Comparison of ENCODE assay signal across 1 cellular context in the genomic region with DNA sequence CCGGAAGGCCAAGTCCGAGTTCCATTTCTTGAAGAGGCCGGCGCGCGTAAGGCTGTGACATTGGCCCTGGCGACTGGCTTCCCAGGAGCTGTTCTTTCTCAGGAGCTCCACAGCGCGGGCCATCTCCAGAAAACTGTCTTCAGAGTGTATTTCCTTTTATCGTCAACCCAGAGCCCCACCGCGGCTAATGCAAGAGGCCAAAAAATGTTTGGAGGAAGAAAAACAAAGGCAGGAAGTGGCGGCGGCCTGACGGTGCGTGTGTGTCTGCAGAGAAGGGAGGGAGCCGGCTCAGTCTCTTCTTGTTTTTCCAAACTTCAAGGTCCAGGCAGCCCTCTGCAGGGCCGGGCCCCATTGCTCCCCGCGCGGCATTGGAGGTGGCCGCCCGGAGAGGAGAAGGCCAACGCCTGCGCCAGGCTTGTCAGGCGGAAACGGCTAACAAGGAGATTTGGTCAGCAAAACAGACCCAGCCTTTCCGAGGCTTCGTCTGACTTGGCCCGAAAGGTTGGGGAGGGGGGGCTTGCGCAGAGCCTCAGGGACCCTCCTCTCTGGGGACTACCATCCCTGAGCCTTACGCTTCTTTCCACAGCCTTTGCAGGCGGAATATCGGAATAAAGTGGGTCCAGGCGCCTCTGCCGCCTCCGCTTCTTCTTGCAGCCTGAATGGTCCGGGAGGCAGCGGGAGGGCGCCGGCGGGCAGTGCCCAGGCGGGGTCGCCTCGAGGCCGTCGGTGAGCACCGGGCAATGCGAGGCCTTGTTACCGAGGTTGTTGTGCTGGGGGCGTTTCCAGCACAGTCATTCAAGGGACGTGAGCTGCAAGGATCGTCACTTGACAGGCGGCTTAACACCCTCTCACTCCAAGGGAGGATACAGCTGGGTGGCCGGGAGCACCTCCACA.
A peak's percentile ranks its signal among the peaks of the same experiment; 100 is the strongest.
TF ChIP-seq lines count a peak whose summit lies in the region.

No MANE protein-coding gene starts in this region.

TF ChIP-seq in H1, 55 proteins besides CTCF, POLR2A, EP300 and RAD21 (continued from another document):
- TF ChIP-seq, protein P1, sequence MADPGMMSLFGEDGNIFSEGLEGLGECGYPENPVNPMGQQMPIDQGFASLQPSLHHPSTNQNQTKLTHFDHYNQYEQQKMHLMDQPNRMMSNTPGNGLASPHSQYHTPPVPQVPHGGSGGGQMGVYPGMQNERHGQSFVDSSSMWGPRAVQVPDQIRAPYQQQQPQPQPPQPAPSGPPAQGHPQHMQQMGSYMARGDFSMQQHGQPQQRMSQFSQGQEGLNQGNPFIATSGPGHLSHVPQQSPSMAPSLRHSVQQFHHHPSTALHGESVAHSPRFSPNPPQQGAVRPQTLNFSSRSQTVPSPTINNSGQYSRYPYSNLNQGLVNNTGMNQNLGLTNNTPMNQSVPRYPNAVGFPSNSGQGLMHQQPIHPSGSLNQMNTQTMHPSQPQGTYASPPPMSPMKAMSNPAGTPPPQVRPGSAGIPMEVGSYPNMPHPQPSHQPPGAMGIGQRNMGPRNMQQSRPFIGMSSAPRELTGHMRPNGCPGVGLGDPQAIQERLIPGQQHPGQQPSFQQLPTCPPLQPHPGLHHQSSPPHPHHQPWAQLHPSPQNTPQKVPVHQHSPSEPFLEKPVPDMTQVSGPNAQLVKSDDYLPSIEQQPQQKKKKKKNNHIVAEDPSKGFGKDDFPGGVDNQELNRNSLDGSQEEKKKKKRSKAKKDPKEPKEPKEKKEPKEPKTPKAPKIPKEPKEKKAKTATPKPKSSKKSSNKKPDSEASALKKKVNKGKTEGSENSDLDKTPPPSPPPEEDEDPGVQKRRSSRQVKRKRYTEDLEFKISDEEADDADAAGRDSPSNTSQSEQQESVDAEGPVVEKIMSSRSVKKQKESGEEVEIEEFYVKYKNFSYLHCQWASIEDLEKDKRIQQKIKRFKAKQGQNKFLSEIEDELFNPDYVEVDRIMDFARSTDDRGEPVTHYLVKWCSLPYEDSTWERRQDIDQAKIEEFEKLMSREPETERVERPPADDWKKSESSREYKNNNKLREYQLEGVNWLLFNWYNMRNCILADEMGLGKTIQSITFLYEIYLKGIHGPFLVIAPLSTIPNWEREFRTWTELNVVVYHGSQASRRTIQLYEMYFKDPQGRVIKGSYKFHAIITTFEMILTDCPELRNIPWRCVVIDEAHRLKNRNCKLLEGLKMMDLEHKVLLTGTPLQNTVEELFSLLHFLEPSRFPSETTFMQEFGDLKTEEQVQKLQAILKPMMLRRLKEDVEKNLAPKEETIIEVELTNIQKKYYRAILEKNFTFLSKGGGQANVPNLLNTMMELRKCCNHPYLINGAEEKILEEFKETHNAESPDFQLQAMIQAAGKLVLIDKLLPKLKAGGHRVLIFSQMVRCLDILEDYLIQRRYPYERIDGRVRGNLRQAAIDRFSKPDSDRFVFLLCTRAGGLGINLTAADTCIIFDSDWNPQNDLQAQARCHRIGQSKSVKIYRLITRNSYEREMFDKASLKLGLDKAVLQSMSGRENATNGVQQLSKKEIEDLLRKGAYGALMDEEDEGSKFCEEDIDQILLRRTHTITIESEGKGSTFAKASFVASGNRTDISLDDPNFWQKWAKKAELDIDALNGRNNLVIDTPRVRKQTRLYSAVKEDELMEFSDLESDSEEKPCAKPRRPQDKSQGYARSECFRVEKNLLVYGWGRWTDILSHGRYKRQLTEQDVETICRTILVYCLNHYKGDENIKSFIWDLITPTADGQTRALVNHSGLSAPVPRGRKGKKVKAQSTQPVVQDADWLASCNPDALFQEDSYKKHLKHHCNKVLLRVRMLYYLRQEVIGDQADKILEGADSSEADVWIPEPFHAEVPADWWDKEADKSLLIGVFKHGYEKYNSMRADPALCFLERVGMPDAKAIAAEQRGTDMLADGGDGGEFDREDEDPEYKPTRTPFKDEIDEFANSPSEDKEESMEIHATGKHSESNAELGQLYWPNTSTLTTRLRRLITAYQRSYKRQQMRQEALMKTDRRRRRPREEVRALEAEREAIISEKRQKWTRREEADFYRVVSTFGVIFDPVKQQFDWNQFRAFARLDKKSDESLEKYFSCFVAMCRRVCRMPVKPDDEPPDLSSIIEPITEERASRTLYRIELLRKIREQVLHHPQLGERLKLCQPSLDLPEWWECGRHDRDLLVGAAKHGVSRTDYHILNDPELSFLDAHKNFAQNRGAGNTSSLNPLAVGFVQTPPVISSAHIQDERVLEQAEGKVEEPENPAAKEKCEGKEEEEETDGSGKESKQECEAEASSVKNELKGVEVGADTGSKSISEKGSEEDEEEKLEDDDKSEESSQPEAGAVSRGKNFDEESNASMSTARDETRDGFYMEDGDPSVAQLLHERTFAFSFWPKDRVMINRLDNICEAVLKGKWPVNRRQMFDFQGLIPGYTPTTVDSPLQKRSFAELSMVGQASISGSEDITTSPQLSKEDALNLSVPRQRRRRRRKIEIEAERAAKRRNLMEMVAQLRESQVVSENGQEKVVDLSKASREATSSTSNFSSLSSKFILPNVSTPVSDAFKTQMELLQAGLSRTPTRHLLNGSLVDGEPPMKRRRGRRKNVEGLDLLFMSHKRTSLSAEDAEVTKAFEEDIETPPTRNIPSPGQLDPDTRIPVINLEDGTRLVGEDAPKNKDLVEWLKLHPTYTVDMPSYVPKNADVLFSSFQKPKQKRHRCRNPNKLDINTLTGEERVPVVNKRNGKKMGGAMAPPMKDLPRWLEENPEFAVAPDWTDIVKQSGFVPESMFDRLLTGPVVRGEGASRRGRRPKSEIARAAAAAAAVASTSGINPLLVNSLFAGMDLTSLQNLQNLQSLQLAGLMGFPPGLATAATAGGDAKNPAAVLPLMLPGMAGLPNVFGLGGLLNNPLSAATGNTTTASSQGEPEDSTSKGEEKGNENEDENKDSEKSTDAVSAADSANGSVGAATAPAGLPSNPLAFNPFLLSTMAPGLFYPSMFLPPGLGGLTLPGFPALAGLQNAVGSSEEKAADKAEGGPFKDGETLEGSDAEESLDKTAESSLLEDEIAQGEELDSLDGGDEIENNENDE (IDR thresholded peaks at IDR 0.05; ENCODE audit: insufficient replicate concordance, low read length), result no peak
- TF ChIP-seq RFX5 (IDR thresholded peaks at IDR 0.05; ENCODE audit: borderline replicate concordance, low read depth, low read length), result no peak
- no peak for TF ChIP-seq SAP30 (IDR thresholded peaks at IDR 0.05; ENCODE audit: insufficient read depth, insufficient replicate concordance, low read length)
- TF ChIP-seq CHD2 (IDR thresholded peaks at IDR 0.05; ENCODE audit: low read length), result no peak
- no peak for TF ChIP-seq NANOG (IDR thresholded peaks at IDR 0.05; ENCODE audit: insufficient read depth, low read depth, low read length, poor library complexity, severe bottlenecking)
- TF ChIP-seq SIRT6 (IDR thresholded peaks at IDR 0.05; ENCODE audit: low read length), result no peak
- TF ChIP-seq PHF8 (conservative IDR thresholded peaks at IDR 0.05; ENCODE audit: low read depth, low read length), result no peak
- TF ChIP-seq SIX5 (IDR thresholded peaks at IDR 0.05; ENCODE audit: low read depth, low read length), result no peak
- TF ChIP-seq KDM5A (IDR thresholded peaks at IDR 0.05; ENCODE audit: low read length), result no peak
- no peak for TF ChIP-seq CEBPB (IDR thresholded peaks at IDR 0.05; ENCODE audit: low read depth, low read length)
- TF ChIP-seq, protein P2, sequence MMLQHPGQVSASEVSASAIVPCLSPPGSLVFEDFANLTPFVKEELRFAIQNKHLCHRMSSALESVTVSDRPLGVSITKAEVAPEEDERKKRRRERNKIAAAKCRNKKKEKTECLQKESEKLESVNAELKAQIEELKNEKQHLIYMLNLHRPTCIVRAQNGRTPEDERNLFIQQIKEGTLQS (IDR thresholded peaks at IDR 0.05; ENCODE audit: insufficient read depth, low read depth, low read length), result no peak
- no peak for TF ChIP-seq BRCA1 (IDR thresholded peaks at IDR 0.05; ENCODE audit: low read depth, low read length)
- TF ChIP-seq RBBP5 (IDR thresholded peaks at IDR 0.05; ENCODE audit: borderline replicate concordance, low read depth, low read length), result no peak
- no peak for TF ChIP-seq YY1 (IDR thresholded peaks at IDR 0.05; ENCODE audit: low read depth, low read length)
- TF ChIP-seq HDAC6 (IDR thresholded peaks at IDR 0.05; ENCODE audit: low read depth, low read length), result no peak
- no peak for TF ChIP-seq ZNF274 (IDR thresholded peaks at IDR 0.05; ENCODE audit: borderline replicate concordance, extremely low read depth, low read length)
- no peak for TF ChIP-seq GABPA (IDR thresholded peaks at IDR 0.05; ENCODE audit: borderline replicate concordance, insufficient read depth, low read length)
- no peak for TF ChIP-seq JUN (IDR thresholded peaks at IDR 0.05; ENCODE audit: low read depth, low read length)
- no peak for TF ChIP-seq RXRA (IDR thresholded peaks at IDR 0.05; ENCODE audit: insufficient read depth, low read depth, low read length)
- TF ChIP-seq CHD1 (IDR thresholded peaks at IDR 0.05; ENCODE audit: low read depth, low read length), result no peak
- no peak for TF ChIP-seq SP2 (IDR thresholded peaks at IDR 0.05; ENCODE audit: low read length)
- TF ChIP-seq CTBP2 (IDR thresholded peaks at IDR 0.05; ENCODE audit: borderline replicate concordance, insufficient read depth, insufficient read length, low read length), result peak; percentile 76
